In the genomic region with DNA sequence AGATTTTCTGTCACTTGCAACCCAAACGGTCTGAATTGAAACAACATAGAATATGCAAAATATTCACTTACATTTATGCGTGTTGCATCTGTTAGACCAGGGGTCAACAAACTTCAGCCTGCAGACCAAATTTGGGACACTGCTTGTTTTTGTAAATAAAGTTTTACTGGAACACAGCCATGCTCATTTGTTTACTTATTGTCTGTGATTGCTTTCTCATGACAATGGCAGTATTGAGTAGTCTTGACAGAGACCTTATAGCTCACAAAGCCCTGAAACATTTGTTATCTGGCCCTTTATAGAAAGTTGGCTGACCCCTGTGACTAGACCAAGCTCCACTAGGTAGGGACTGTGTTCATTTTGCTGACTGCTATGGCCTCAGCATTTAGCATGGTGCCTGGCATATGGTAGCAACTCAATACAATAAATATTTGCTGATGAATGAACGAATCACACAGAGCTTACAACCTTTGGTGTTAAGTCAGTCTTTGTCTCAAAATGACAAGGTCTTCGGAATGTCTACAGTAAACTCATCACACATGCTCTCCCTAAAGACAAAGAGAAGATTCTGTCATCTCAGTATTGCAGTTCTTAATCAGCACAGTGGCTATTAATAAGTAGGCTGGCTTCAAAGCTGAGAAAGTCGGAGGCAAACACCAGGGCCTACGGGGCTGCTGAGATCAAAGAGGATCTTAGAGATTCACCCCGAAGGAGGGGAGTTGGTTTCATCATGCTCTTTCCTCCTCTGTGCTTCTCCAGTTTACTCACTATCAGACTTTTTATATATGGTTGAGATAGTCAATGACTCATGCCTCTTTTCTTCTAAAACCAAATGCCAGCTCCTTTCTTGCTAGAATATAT, we compare ENCODE assay signal across 11 cellular contexts.
DNase-seq lines count a peak whose midpoint lies in the region; ATAC-seq lines count a peak whose summit lies in the region.
"Had no signal": no experiment of that assay in that cellular context is flagged by ENCODE, and none has a peak within 500 bp of the region (broad histone marks: within the 10 kb centered on the region; RNA-seq: fewer than 3 reads in every experiment).

No MANE protein-coding gene starts in this region.

- H3K27me3 Mint-ChIP-seq in activated CD8-positive, alpha-beta memory T cell treated with anti-CD3 and anti-CD28 coated beads, Interleukin-2, amount 10 ng/mL, durations not matched to agents 7 days and 5 days: no peaks in the 10 kb centered on the region
- H3K27me3 Mint-ChIP-seq in activated naive CD8-positive, alpha-beta T cell: no peaks in the 10 kb centered on the region
- H3K27me3 Mint-ChIP-seq: brain had no signal

- peak; percentile 60 for ATAC-seq in activated CD8-positive, alpha-beta memory T cell treated with anti-CD3 and anti-CD28 coated beads, Interleukin-2, amount 10 ng/mL, durations not matched to agents 7 days and 5 days
- peak; percentile 53 for ATAC-seq in HG02981 (IDR thresholded peaks at IDR 0.05; ENCODE audit: unreplicated experiment)
- no peak for ATAC-seq in HG02938 (IDR thresholded peaks at IDR 0.05; ENCODE audit: unreplicated experiment)

- DNase-seq in activated CD8-positive, alpha-beta memory T cell treated with anti-CD3 and anti-CD28 coated beads, Interleukin-2, amount 10 ng/mL, durations not matched to agents 7 days and 5 days: no peak
- DNase-seq in activated CD8-positive, alpha-beta memory T cell treated with anti-CD3 and anti-CD28 coated beads, Interleukin-2, amount 50 U/mL, for 4 hours: no peak
- DNase-seq in stimulated activated CD8-positive, alpha-beta memory T cell treated with anti-CD3 and anti-CD28 coated beads, Interleukin-4, amount 100 ng/mL, for 24 hours (ENCODE audit: low read depth): peak; percentile 3
- DNase-seq in SK-N-DZ (ENCODE audit: low spot score) (no peak), cerebellar nuclear complex (lab: John Stamatoyannopoulos, UW) (no peak)
- DNase-seq: NCI-H2227 treated with DMSO at 0.1 percent for 48 hours, SW 1271 had no signal

- CTCF ChIA-PET in activated CD8-positive, alpha-beta memory T cell treated with anti-CD3 and anti-CD28 coated beads, Interleukin-2, amount 10 ng/mL, durations not matched to agents 7 days and 5 days (lab: Charles Lee): no interaction called here

- peaks cover 8% of the 10 kb centered on the region for H3K4me1 Mint-ChIP-seq in activated CD8-positive, alpha-beta memory T cell treated with anti-CD3 and anti-CD28 coated beads, Interleukin-2, amount 10 ng/mL, durations not matched to agents 7 days and 5 days
- peaks cover 17% of the 10 kb centered on the region for H3K4me1 Mint-ChIP-seq in activated naive CD8-positive, alpha-beta T cell (ENCODE audit: low read depth)

- no peak overlapping the region for H3K27ac Mint-ChIP-seq in activated CD8-positive, alpha-beta memory T cell treated with anti-CD3 and anti-CD28 coated beads, Interleukin-2, amount 10 ng/mL, durations not matched to agents 7 days and 5 days
- peak overlapping the region; percentile 51 for H3K27ac Mint-ChIP-seq in activated naive CD8-positive, alpha-beta T cell
- H3K27ac Mint-ChIP-seq: brain had no signal

- H3K9me3 Mint-ChIP-seq in activated CD8-positive, alpha-beta memory T cell treated with anti-CD3 and anti-CD28 coated beads, Interleukin-2, amount 10 ng/mL, durations not matched to agents 7 days and 5 days (ENCODE audit: low read depth): no peaks in the 10 kb centered on the region
- H3K9me3 Mint-ChIP-seq in activated naive CD8-positive, alpha-beta T cell (ENCODE audit: low read depth): no peaks in the 10 kb centered on the region

- H3K36me3 Mint-ChIP-seq in activated CD8-positive, alpha-beta memory T cell treated with anti-CD3 and anti-CD28 coated beads, Interleukin-2, amount 10 ng/mL, durations not matched to agents 7 days and 5 days: peaks cover 1% of the 10 kb centered on the region
- peaks cover 3% of the 10 kb centered on the region for H3K36me3 Mint-ChIP-seq in activated naive CD8-positive, alpha-beta T cell

- H3K4me3 Mint-ChIP-seq in activated CD8-positive, alpha-beta memory T cell treated with anti-CD3 and anti-CD28 coated beads, Interleukin-2, amount 10 ng/mL, durations not matched to agents 7 days and 5 days: no peak overlapping the region
- no peak overlapping the region for H3K4me3 Mint-ChIP-seq in activated naive CD8-positive, alpha-beta T cell
- H3K4me3 Mint-ChIP-seq: brain had no signal
